In the genomic region with DNA sequence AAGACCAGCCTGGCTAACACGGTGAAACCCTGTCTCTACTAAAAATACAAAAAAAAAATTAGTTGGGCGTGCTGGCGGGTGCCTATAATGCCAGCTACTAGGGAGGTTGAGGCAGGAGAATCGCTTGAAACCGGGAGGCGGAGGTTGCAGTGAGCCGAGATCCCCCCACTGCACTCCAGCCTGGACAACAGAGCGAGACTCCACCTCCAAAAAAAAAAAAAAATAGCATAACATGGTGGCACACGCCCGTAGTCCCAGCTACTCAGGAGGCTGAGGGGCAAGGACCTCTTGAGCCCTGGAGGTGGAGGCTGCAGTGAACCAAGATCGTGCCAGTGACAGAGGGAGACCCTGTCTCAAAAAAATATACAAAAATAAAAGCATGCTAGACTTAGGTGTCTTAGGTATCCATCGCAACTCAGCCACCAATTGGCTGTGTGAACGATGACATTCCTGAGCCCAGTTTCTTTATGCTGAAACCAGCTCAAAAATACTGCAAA, we compare ENCODE assay signal across 25 cellular contexts. TPM values are rescaled to one million over a fixed set of nuclear protein-coding genes. Genes with fewer than 3 reads are reported as not detected.
DNase-seq lines count a peak whose midpoint lies in the region; ATAC-seq and TF ChIP-seq lines count a peak whose summit lies in the region.
"Had no signal": no experiment of that assay in that cellular context is flagged by ENCODE, and none has a peak within 500 bp of the region (broad histone marks: within the 10 kb centered on the region; RNA-seq: fewer than 3 reads in every experiment).

No MANE protein-coding gene starts in this region.

- DNase-seq in activated CD4-positive, alpha-beta T cell treated with anti-CD3 and anti-CD28 coated beads, Interleukin-2, amount 10 ng/mL, durations not matched to agents 24 days and 14 days, result peak; percentile 9
- no peak for DNase-seq in activated CD4-positive, alpha-beta T cell treated with anti-CD3 and anti-CD28 coated beads for 48 hours
- DNase-seq in body of pancreas (no peak), upper lobe of left lung (no peak), NCI-H345 treated with DMSO at 0.1 percent for 48 hours (lab: John Stamatoyannopoulos, UW; ENCODE audit: unreplicated experiment) (no peak), NCI-H1436 treated with DMSO at 0.1 percent for 48 hours (lab: John Stamatoyannopoulos, UW) (no peak)
- DNase-seq: 8988T; activated CD4-positive, alpha-beta T cell treated with anti-CD3 and anti-CD28 coated beads for 1 hour; activated CD8-positive, alpha-beta memory T cell treated with anti-CD3 and anti-CD28 coated beads, Interleukin-2, amount 50 U/mL, for 48 hours; activated CD8-positive, alpha-beta T cell treated with anti-CD3 and anti-CD28 coated beads for 36 hours; activated naive CD4-positive, alpha-beta T cell treated with anti-CD3 and anti-CD28 coated beads for 36 hours; CD4-positive, CD25-positive, alpha-beta regulatory T cell; cerebellar nuclear complex; foreskin melanocyte; NCI-H1436; NCI-H2107; NCI-H345; NCI-H748 treated with DMSO at 0.1 percent for 48 hours; posterior cingulate gyrus; SIG-M5; stimulated activated CD4-positive, alpha-beta T cell treated with anti-CD3 and anti-CD28 coated beads, Interleukin-4, amount 100 ng/mL, for 1 hour had no signal

- TF ChIP-seq CTCF in body of pancreas (IDR thresholded peaks at IDR 0.05), result no peak
- no peak for TF ChIP-seq CTCF in nephron (IDR thresholded peaks at IDR 0.05; ENCODE audit: unreplicated experiment in 3 of 3)
- TF ChIP-seq CTCF in upper lobe of left lung (IDR thresholded peaks at IDR 0.05), result no peak

- peak overlapping the region; percentile 77 to 94 (median 86) for H3K27ac ChIP-seq in body of pancreas
- peak overlapping the region; percentile 48 to 82 (median 77) for H3K27ac ChIP-seq in upper lobe of left lung

- no peak overlapping the region for H3K27ac Mint-ChIP-seq in activated CD4-positive, alpha-beta T cell treated with anti-CD3 and anti-CD28 coated beads, Interleukin-2, amount 10 ng/mL, durations not matched to agents 24 days and 14 days
- H3K27ac Mint-ChIP-seq in nephron, result peak overlapping the region in 2 of 3 experiments; percentile 97 to 99
- H3K27ac Mint-ChIP-seq: activated CD8-positive, alpha-beta T cell treated with anti-CD3 and anti-CD28 coated beads for 36 hours; activated naive CD4-positive, alpha-beta T cell treated with anti-CD3 and anti-CD28 coated beads for 36 hours; CD4-positive, CD25-positive, alpha-beta regulatory T cell; T-helper 2 cell treated with Interferon-gamma antibody and Interleukin-4, amounts not matched to agents 5 μg/mL and 100 μg/mL, for 36 hours had no signal

- peaks cover 38% of the 10 kb centered on the region for H3K27me3 Mint-ChIP-seq in activated CD4-positive, alpha-beta T cell treated with anti-CD3 and anti-CD28 coated beads, Interleukin-2, amount 10 ng/mL, durations not matched to agents 24 days and 14 days
- H3K27me3 Mint-ChIP-seq in nephron (ENCODE audit: low read depth), result peaks cover 28% of the 10 kb centered on the region

- no peaks in the 10 kb centered on the region for H3K27me3 ChIP-seq in body of pancreas
- H3K27me3 ChIP-seq in upper lobe of left lung, result peaks cover 0 to 3% (median 0%) of the 10 kb centered on the region in 4 donors
- H3K27me3 ChIP-seq: tibial nerve had no signal

- H3K4me3 Mint-ChIP-seq in activated CD4-positive, alpha-beta T cell treated with anti-CD3 and anti-CD28 coated beads, Interleukin-2, amount 10 ng/mL, durations not matched to agents 24 days and 14 days, result no peak overlapping the region
- H3K4me3 Mint-ChIP-seq in nephron, result no peak overlapping the region
- H3K4me3 Mint-ChIP-seq: activated CD8-positive, alpha-beta T cell treated with anti-CD3 and anti-CD28 coated beads for 36 hours; activated naive CD4-positive, alpha-beta T cell treated with anti-CD3 and anti-CD28 coated beads for 36 hours; CD4-positive, CD25-positive, alpha-beta regulatory T cell; T-helper 2 cell treated with Interferon-gamma antibody and Interleukin-4, amounts not matched to agents 5 μg/mL and 100 μg/mL, for 36 hours had no signal

- H3K4me1 ChIP-seq in body of pancreas (peaks cover 43% of the 10 kb centered on the region), upper lobe of left lung (peaks cover 0 to 5% (median 3%) of the 10 kb centered on the region in 4 donors)

- no peak for TF ChIP-seq EP300 in upper lobe of left lung (IDR thresholded peaks at IDR 0.05)

- H3K36me3 Mint-ChIP-seq in activated CD4-positive, alpha-beta T cell treated with anti-CD3 and anti-CD28 coated beads, Interleukin-2, amount 10 ng/mL, durations not matched to agents 24 days and 14 days (ENCODE audit: low read depth), result no peaks in the 10 kb centered on the region
- peaks cover 4% of the 10 kb centered on the region for H3K36me3 Mint-ChIP-seq in nephron (ENCODE audit: low read depth)
- H3K36me3 Mint-ChIP-seq: CD4-positive, CD25-positive, alpha-beta regulatory T cell had no signal

- H3K9me3 Mint-ChIP-seq in activated CD4-positive, alpha-beta T cell treated with anti-CD3 and anti-CD28 coated beads, Interleukin-2, amount 10 ng/mL, durations not matched to agents 24 days and 14 days, result no peaks in the 10 kb centered on the region
- no peaks in the 10 kb centered on the region for H3K9me3 Mint-ChIP-seq in nephron
- H3K9me3 Mint-ChIP-seq: activated CD8-positive, alpha-beta T cell treated with anti-CD3 and anti-CD28 coated beads for 36 hours; activated naive CD4-positive, alpha-beta T cell treated with anti-CD3 and anti-CD28 coated beads for 36 hours; T-helper 2 cell treated with Interferon-gamma antibody and Interleukin-4, amounts not matched to agents 5 μg/mL and 100 μg/mL, for 36 hours had no signal

- 54 to 57% methylated on average over 13 of the region's 13 CpGs for WGBS in body of pancreas, 2 donors
- WGBS in upper lobe of left lung, 2 donors, result 59 to 73% methylated on average over 13 of the region's 13 CpGs

- intact Hi-C loops in activated CD4-positive, alpha-beta T cell treated with anti-CD3 and anti-CD28 coated beads, Interleukin-2, amount 10 ng/mL, durations not matched to agents 24 days and 14 days (cut with micrococcal nuclease), result no loop called here
- intact Hi-C loops in body of pancreas (cut with DNase I), result no loop called here

- H3K36me3 ChIP-seq in body of pancreas (replicated peaks in 1 of 2; ENCODE audit: insufficient read depth in 1 of 2, low read depth in 2 of 2) (no peaks in the 10 kb centered on the region), upper lobe of left lung (no peaks in the 10 kb centered on the region)
- H3K36me3 ChIP-seq: tibial nerve had no signal

- ATAC-seq in body of pancreas (no peak), upper lobe of left lung (ENCODE audit: low FRiP score in 2 of 2) (no peak), HG03571 (IDR thresholded peaks at IDR 0.05; ENCODE audit: unreplicated experiment) (no peak)
- ATAC-seq: activated CD8-positive, alpha-beta T cell treated with anti-CD3 and anti-CD28 coated beads for 36 hours had no signal

- H3K9me3 ChIP-seq in body of pancreas (peaks cover 0 to 5% (median 0%) of the 10 kb centered on the region in 3 donors), upper lobe of left lung (no peaks in the 10 kb centered on the region)
- H3K9me3 ChIP-seq: tibial nerve had no signal

- peaks cover 3% of the 10 kb centered on the region for H3K4me1 Mint-ChIP-seq in activated CD4-positive, alpha-beta T cell treated with anti-CD3 and anti-CD28 coated beads, Interleukin-2, amount 10 ng/mL, durations not matched to agents 24 days and 14 days
- peaks cover 29% of the 10 kb centered on the region for H3K4me1 Mint-ChIP-seq in nephron

- H3K4me3 ChIP-seq in body of pancreas (no peak overlapping the region), upper lobe of left lung (peak overlapping the region in 3 of 4 donors; percentile 21 to 26 (median 24))
- H3K4me3 ChIP-seq: tibial nerve had no signal

- TF ChIP-seq POLR2A in body of pancreas (IDR thresholded peaks at IDR 0.05) (no peak), upper lobe of left lung (IDR thresholded peaks at IDR 0.05) (no peak)

RNA-seq across cellular contexts. Expression of a gene that starts 6.2 kb away (rescaled TPM):
- 0.38 TPM in 1 of 2 replicates, not detected in the other for total RNA-seq in activated CD4-positive, alpha-beta T cell treated with anti-CD3 and anti-CD28 coated beads, Interleukin-2, amount 10 ng/mL, durations not matched to agents 24 days and 14 days
- total RNA-seq in body of pancreas (1 to 10 TPM; 3.0 to 5.2 TPM), upper lobe of left lung (10 to 100 TPM in 4 of 6 donors, 1 to 10 TPM in 2; 7.7 to 26.3 (median 13.6) TPM)

Comparison
In these comparisons a context has a peak if more than half of its experiments do, and no peak if none do; other contexts are left out.
1. H3K4me3 ChIP-seq: peak in upper lobe of left lung (3 of 4); none in body of pancreas (0 of 2).